11 cellular contexts compared by ENCODE assay signal in the genomic region with DNA sequence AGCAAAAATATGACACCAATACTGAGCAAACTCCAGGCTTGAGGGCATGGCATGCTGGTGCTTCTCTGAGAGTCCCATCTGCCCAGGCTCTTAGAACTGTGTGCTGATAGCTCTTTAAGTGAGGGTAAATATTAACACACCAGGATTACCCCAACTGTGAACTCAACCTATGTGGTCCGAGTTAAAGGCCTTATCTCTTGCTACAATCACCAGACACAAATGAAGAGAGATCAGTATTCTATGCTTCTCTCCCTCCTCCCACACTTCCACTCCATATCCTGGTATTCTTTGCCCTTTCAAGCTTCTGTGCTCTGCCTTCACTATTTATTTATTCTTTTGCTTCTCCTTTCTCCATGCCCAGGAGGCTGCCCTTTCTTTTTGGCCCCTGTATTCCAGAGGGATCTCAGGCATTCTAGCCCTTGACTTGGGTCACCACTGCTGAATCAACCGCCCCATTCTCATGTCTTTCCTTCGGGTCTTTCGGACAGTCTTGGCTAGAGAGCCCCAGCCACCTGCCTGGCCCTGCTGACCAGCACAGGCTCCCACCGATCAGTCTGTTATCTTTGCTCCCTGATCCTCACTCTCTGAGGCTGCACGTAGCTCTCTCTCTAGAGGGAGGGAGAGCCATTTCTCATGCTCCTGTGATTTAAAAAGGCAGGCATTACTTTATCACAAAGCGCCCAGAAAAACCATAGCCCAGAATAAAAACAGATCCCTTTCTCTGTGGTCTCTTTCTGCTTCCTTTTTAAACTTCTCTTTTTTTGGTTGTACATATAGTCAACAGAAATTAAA. TPM values are rescaled to one million over a fixed set of nuclear protein-coding genes. Genes with fewer than 3 reads are reported as not detected.
DNase-seq lines count a peak whose midpoint lies in the region; ATAC-seq lines count a peak whose summit lies in the region.
"Had no signal": no experiment of that assay in that cellular context is flagged by ENCODE, and none has a peak within 500 bp of the region (broad histone marks: within the 10 kb centered on the region; RNA-seq: fewer than 3 reads in every experiment).

No MANE protein-coding gene starts in this region.

- H3K36me3 ChIP-seq in mesenchymal stem cell (ENCODE audit: control insufficient read depth in 1 of 2, insufficient read depth in 2 of 2, low read depth in 1 of 2, low read length in 2 of 2), result no peaks in the 10 kb centered on the region

- peaks cover 6 to 21% of the 10 kb centered on the region in 2 experiments for H3K27me3 ChIP-seq in mesenchymal stem cell (ENCODE audit: control insufficient read depth in 1 of 2, insufficient read depth in 1 of 2, low read length in 2 of 2)

- no peaks in the 10 kb centered on the region for H3K4me1 ChIP-seq in mesenchymal stem cell (ENCODE audit: control insufficient read depth, insufficient read depth, low read depth, low read length)

- no peak overlapping the region for H3K4me2 ChIP-seq in mesenchymal stem cell (ENCODE audit: low read length, poor library complexity, severe bottlenecking)

- no peak overlapping the region for H2BK120ac ChIP-seq in mesenchymal stem cell (ENCODE audit: low read depth, low read length)

- H3K4ac ChIP-seq in mesenchymal stem cell (ENCODE audit: low read depth in 1 of 2, low read length in 2 of 2), result no peak overlapping the region

- no peak overlapping the region for H2BK12ac ChIP-seq in mesenchymal stem cell (ENCODE audit: low read length in 2 of 2)

- H3K4me3 Mint-ChIP-seq in naive B cell, result peak overlapping the region; percentile 3 to 91 (median 85)

- no peak overlapping the region for H3K27ac ChIP-seq in mesenchymal stem cell (ENCODE audit: low read length, poor library complexity, severe bottlenecking)

- no peak overlapping the region for H4K8ac ChIP-seq in mesenchymal stem cell (ENCODE audit: low read length)

- H3K14ac ChIP-seq in mesenchymal stem cell (ENCODE audit: low read length in 2 of 2), result no peak overlapping the region

- no peak overlapping the region for H4K91ac ChIP-seq in mesenchymal stem cell (ENCODE audit: low read length)

- peaks cover 19 to 27% (median 22%) of the 10 kb centered on the region in 3 donors for H3K4me1 Mint-ChIP-seq in naive B cell

- peak overlapping the region; percentile 84 to 96 (median 92) for H3K27ac Mint-ChIP-seq in naive B cell

- H3K4me3 ChIP-seq in mesenchymal stem cell (ENCODE audit: insufficient read depth in 1 of 2, low read depth in 1 of 2, low read length in 2 of 2), result no peak overlapping the region

- H3K79me1 ChIP-seq in mesenchymal stem cell (replicated peaks; ENCODE audit: low read length, poor library complexity, severe bottlenecking), result no peaks in the 10 kb centered on the region

- no peak overlapping the region for H3K9ac ChIP-seq in mesenchymal stem cell (ENCODE audit: low read length)

- H3K9me3 Mint-ChIP-seq in naive B cell, result no peaks in the 10 kb centered on the region

- H3K36me3 Mint-ChIP-seq in naive B cell, result no peaks in the 10 kb centered on the region

- no peak overlapping the region for H2BK5ac ChIP-seq in mesenchymal stem cell (ENCODE audit: low read depth, low read length, poor library complexity, severe bottlenecking)

- WGBS in mesenchymal stem cell, result 54% methylated on average over 7 of the region's 7 CpGs

- no peaks in the 10 kb centered on the region for H3K9me3 ChIP-seq in mesenchymal stem cell (ENCODE audit: control insufficient read depth, low read length)

- in situ Hi-C loops in KBM-7 (cut with MboI; ENCODE audit: low pct_unique_long_range_greater_than_20kb, low sequenced_read_pairs), result no loop called here

- no peak overlapping the region for H2AK5ac ChIP-seq in mesenchymal stem cell (ENCODE audit: low read length, severe bottlenecking)

- H3K18ac ChIP-seq in mesenchymal stem cell (ENCODE audit: low read depth in 1 of 2, low read length in 2 of 2), result no peak overlapping the region

- H2AFZ ChIP-seq in mesenchymal stem cell (ENCODE audit: low read depth, low read length), result no peak overlapping the region

- H3K27me3 Mint-ChIP-seq in naive B cell, result peaks cover 0 to 1% (median 0%) of the 10 kb centered on the region in 3 donors

- DNase-seq in DMS153 (lab: John Stamatoyannopoulos, UW) (peak; percentile 64), KBM-7 (peak; percentile 88), SKM-1 treated with dmso at 0.1 percent for 144 hours (lab: John Stamatoyannopoulos, UW; ENCODE audit: unreplicated experiment) (peak; percentile 85), naive B cell (peak; percentile 17), mesenchymal stem cell (no peak), activated T-cell treated with anti-CD3 and anti-CD28 coated beads for 4 hours (no peak), iPS-NIHi11 (ENCODE audit: low spot score) (no peak), cerebellar cortex (ENCODE audit: low spot score) (no peak)
- DNase-seq: activated effector memory CD4-positive, alpha-beta T cell treated with Interleukin-2 at 50 U/mL for 16 hours; left cardiac atrium; T-helper 1 cell had no signal

- peak; percentile 48 to 74 for ATAC-seq in naive B cell (ENCODE audit: low read depth in 2 of 2)

- H2BK15ac ChIP-seq in mesenchymal stem cell (ENCODE audit: low read depth, poor library complexity, severe bottlenecking), result no peak overlapping the region

- no peak overlapping the region for H3K23ac ChIP-seq in mesenchymal stem cell (ENCODE audit: low read length in 2 of 2)

RNA-seq across cellular contexts. Expression of gene HK2, which starts 17.2 kb away (rescaled TPM):
- polyA plus RNA-seq in naive B cell (ENCODE audit: low read depth in 6 of 6), result 1 to 10 TPM; 3.1 to 8.3 (median 6.1) TPM
- 12.1 TPM for polyA plus RNA-seq in mesenchymal stem cell (2013, experiment 1 of 2)
- 11.3 TPM for polyA plus RNA-seq in mesenchymal stem cell (2013, experiment 2 of 2)

Comparison
In these comparisons a context has a peak if more than half of its experiments do, and no peak if none do; other contexts are left out.
1. DNase-seq: peak in DMS153 (single experiment), KBM-7 (single experiment), SKM-1 treated with dmso at 0.1 percent for 144 hours (single experiment) and naive B cell (single experiment); none in mesenchymal stem cell (single experiment), activated T-cell treated with anti-CD3 and anti-CD28 coated beads for 4 hours (single experiment), iPS-NIHi11 (single experiment) and cerebellar cortex (single experiment).